20 cellular contexts compared by ENCODE assay signal in genomic region chr19:3123956-3124355, GRCh38. TPM values are rescaled to one million over a fixed set of nuclear protein-coding genes. Genes with fewer than 3 reads are reported as not detected.
DNase-seq lines count a peak whose midpoint lies in the region; ATAC-seq and TF ChIP-seq lines count a peak whose summit lies in the region.
"Had no signal": no experiment of that assay in that cellular context is flagged by ENCODE, and none has a peak within 500 bp of the region (broad histone marks: within the 10 kb centered on the region; RNA-seq: fewer than 3 reads in every experiment).

No MANE protein-coding gene starts in this region.

- H3K27ac ChIP-seq in left ventricle myocardium inferior (replicated peaks), result no peak overlapping the region
- H3K27ac ChIP-seq: GM23248, SK-N-MC had no signal

- H3K27me3 ChIP-seq in left ventricle myocardium inferior (ENCODE audit: low read depth), result no peaks in the 10 kb centered on the region

- H3K9me3 ChIP-seq in left ventricle myocardium inferior (replicated peaks) (no peaks in the 10 kb centered on the region), mucosa of descending colon (no peaks in the 10 kb centered on the region)

- intact Hi-C loops in left cardiac atrium (cut with DNase I), result no loop called here
- intact Hi-C loops in left ventricle myocardium inferior (cut with micrococcal nuclease), result no loop called here
- intact Hi-C loops in left ventricle myocardium superior (cut with micrococcal nuclease), result no loop called here
- intact Hi-C loops in mucosa of descending colon (cut with DNase I, micrococcal nuclease), result no loop called here

- no peak for ATAC-seq in left cardiac atrium
- no peak for ATAC-seq in left ventricle myocardium superior
- no peak for ATAC-seq in mucosa of descending colon

- H3K4me1 ChIP-seq in left ventricle myocardium inferior, result no peaks in the 10 kb centered on the region
- H3K4me1 ChIP-seq in mucosa of descending colon (ENCODE audit: low read depth), result no peaks in the 10 kb centered on the region

- H3K4me3 ChIP-seq in left ventricle myocardium inferior (no peak overlapping the region), mucosa of descending colon (no peak overlapping the region)
- H3K4me3 ChIP-seq: GM12878, GM23248, SK-N-MC had no signal

- peak; percentile 16 for DNase-seq in left cardiac atrium
- DNase-seq in left ventricle myocardium inferior, result no peak
- DNase-seq in left ventricle myocardium superior, result peak; percentile 14
- DNase-seq in mucosa of descending colon, result peak in 2 of 3 donors; percentile 22 to 25
- no peak for DNase-seq in T-helper 1 cell
- DNase-seq in erythroblast (lab: John Stamatoyannopoulos, UW), result no peak
- no peak for DNase-seq in NCI-H82 treated with DMSO at 0.1 percent for 48 hours (lab: John Stamatoyannopoulos, UW; ENCODE audit: unreplicated experiment)
- DNase-seq: COR-L47, DMS79, GM23248, H9, Kasumi-1, NCI-H1417, NCI-H187, NCI-H446, NCI-H526, SHP77 treated with DMSO at 0.1 percent for 48 hours, SW 1271 had no signal

- TF ChIP-seq CTCF in left ventricle myocardium inferior (IDR thresholded peaks at IDR 0.05; ENCODE audit: borderline replicate concordance) (no peak), mucosa of descending colon (IDR thresholded peaks at IDR 0.05) (no peak)

- no peak for TF ChIP-seq POLR2A in erythroblast (IDR thresholded peaks at IDR 0.05; ENCODE audit: low read length)

- peaks cover 37% of the 10 kb centered on the region for H3K36me3 ChIP-seq in left ventricle myocardium inferior
- peaks cover 8% of the 10 kb centered on the region for H3K36me3 ChIP-seq in mucosa of descending colon (ENCODE audit: low read depth)

RNA-seq across cellular contexts. Expression of gene GNA15, which starts 11.9 kb away (rescaled TPM):
- total RNA-seq in left cardiac atrium (1 to 10 TPM; 4.3 to 6.1 TPM), left ventricle myocardium inferior (1.2 TPM), left ventricle myocardium superior (2.1 TPM), mucosa of descending colon (1 to 10 TPM; 1.9 to 6.2 (median 4.3) TPM)
- total RNA-seq: GM23248, H9 had no signal

RNA-seq across cellular contexts. Expression of gene GNA11, which starts 29.8 kb away (rescaled TPM):
- 10 to 100 TPM; 55.1 to 64.3 TPM for total RNA-seq in left cardiac atrium
- total RNA-seq in left ventricle myocardium inferior, result 58.1 TPM
- 74.6 TPM for total RNA-seq in left ventricle myocardium superior
- total RNA-seq in mucosa of descending colon, result 100 to 1,000 TPM; 182 to 349 (median 234) TPM

RNA-seq across cellular contexts. Expression of gene S1PR4, which starts 54.6 kb away (rescaled TPM):
- total RNA-seq in left cardiac atrium (1 to 10 TPM; 1.5 to 1.6 TPM), left ventricle myocardium inferior (0.60 TPM), left ventricle myocardium superior (1.0 TPM), mucosa of descending colon (1 to 10 TPM in 1 of 3 donors, under 1 TPM in 2; 0.38 to 2.5 (median 0.82) TPM)
- total RNA-seq: GM23248, H9 had no signal

Comparison
In these comparisons a context has a peak if more than half of its experiments do, and no peak if none do; other contexts are left out.
1. DNase-seq: peak in left cardiac atrium (single experiment), left ventricle myocardium superior (single experiment) and mucosa of descending colon (2 of 3); none in left ventricle myocardium inferior (single experiment), T-helper 1 cell (0 of 5), erythroblast (0 of 2) and NCI-H82 treated with DMSO at 0.1 percent for 48 hours (single experiment).